7 cellular contexts compared by ENCODE assay signal in the genomic region with DNA sequence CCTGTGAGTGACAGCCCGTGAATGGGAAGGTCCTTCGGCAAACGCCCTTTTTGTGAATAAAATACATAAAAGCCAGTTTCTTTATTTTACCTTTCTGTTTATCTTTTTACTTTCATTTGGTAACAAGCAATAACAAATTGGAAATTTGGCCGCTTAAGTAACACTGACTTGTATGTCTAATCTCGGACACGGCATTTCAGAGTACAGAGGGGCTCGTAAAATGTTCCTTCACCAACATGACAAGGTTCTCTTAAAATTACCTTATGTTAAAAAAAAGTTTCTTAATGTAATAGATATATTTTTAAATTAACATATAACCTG. TPM values are rescaled to one million over a fixed set of nuclear protein-coding genes. Genes with fewer than 3 reads are reported as not detected.
DNase-seq lines count a peak whose midpoint lies in the region; ATAC-seq and TF ChIP-seq lines count a peak whose summit lies in the region.

No MANE protein-coding gene starts in this region.

- peaks cover 27 to 30% of the 10 kb centered on the region in 2 experiments for H3K9me3 Mint-ChIP-seq in H9
- peaks cover 13% of the 10 kb centered on the region in 2 donors for H3K9me3 Mint-ChIP-seq in stimulated activated naive B cell treated with anti-CD40 and anti-IgM and Interleukin-4, amounts not matched to agents 10 μg/mL and 1 μg/mL and 100 μg/mL, for 72 hours

- H3K4me3 Mint-ChIP-seq in H9: peak overlapping the region; percentile 76 to 85
- H3K4me3 Mint-ChIP-seq in stimulated activated naive B cell treated with anti-CD40 and anti-IgM and Interleukin-4, amounts not matched to agents 10 μg/mL and 1 μg/mL and 100 μg/mL, for 72 hours: peak overlapping the region; percentile 79 to 91

- H3K27me3 ChIP-seq in H9 (ENCODE audit: insufficient read depth, low read length) (no peaks in the 10 kb centered on the region), WERI-Rb-1 (ENCODE audit: insufficient read depth, low read depth, severe bottlenecking) (no peaks in the 10 kb centered on the region), right cardiac atrium (ENCODE audit: control insufficient read depth, insufficient read depth) (no peaks in the 10 kb centered on the region)

- no CpG with 5 or more reads among the region's 7 CpGs for WGBS in H9 (ENCODE audit: extremely low coverage, insufficient read length, low lambda C conversion rate)
- 2% methylated on average over 7 of the region's 7 CpGs for WGBS in right cardiac atrium

- no peak overlapping the region for H2BK20ac ChIP-seq in H9 (ENCODE audit: low read depth, low read length, poor library complexity, severe bottlenecking)

- no peak overlapping the region for H2AFZ ChIP-seq in H9 (ENCODE audit: low read length)

- peak overlapping the region; percentile 42 for H3K9ac ChIP-seq in H9 (ENCODE audit: extremely low read depth, insufficient read length, low read length)

- no peak for TF ChIP-seq CTCF in H9 (conservative IDR thresholded peaks at IDR 0.05)
- no peak for TF ChIP-seq CTCF in WERI-Rb-1 (IDR thresholded peaks at IDR 0.05; ENCODE audit: low read depth, low read length)

- no peaks in the 10 kb centered on the region for H3K27me3 Mint-ChIP-seq in H9 (ENCODE audit: low read depth)
- no peaks in the 10 kb centered on the region for H3K27me3 Mint-ChIP-seq in stimulated activated naive B cell treated with anti-CD40 and anti-IgM and Interleukin-4, amounts not matched to agents 10 μg/mL and 1 μg/mL and 100 μg/mL, for 72 hours

- H3K56ac ChIP-seq in H9 (ENCODE audit: insufficient read length, low read depth, low read length): no peak overlapping the region

- H3K4me3 ChIP-seq in WERI-Rb-1 (ENCODE audit: low read depth, low read length): peak overlapping the region; percentile 69
- H3K4me3 ChIP-seq in right cardiac atrium (ENCODE audit: low read length): peak overlapping the region; percentile 60

- no peak overlapping the region for H4K8ac ChIP-seq in H9 (replicated peaks; ENCODE audit: insufficient read length, low read depth, low read length)

- ATAC-seq in right cardiac atrium (no peak), GM19324 (IDR thresholded peaks at IDR 0.05; ENCODE audit: low FRiP score, unreplicated experiment) (no peak), HG02884 (IDR thresholded peaks at IDR 0.05; ENCODE audit: unreplicated experiment) (no peak)
- no peak for ATAC-seq in stimulated activated naive B cell treated with anti-CD40 and anti-IgM and Interleukin-4, amounts not matched to agents 10 μg/mL and 1 μg/mL and 100 μg/mL, for 72 hours (replicated peaks)

- H2BK120ac ChIP-seq in H9 (ENCODE audit: low read depth, low read length, poor library complexity, severe bottlenecking): no peak overlapping the region

- H3K18ac ChIP-seq in H9 (ENCODE audit: insufficient read length, low read depth, low read length): no peak overlapping the region

- no peak overlapping the region for H2BK15ac ChIP-seq in H9 (ENCODE audit: low read depth, low read length)

- no peak overlapping the region for H4K5ac ChIP-seq in H9 (ENCODE audit: insufficient read length, low read depth, low read length)

- H3K4me1 Mint-ChIP-seq in H9: peaks cover 24 to 31% of the 10 kb centered on the region in 2 experiments
- peaks cover 22 to 39% of the 10 kb centered on the region in 2 donors for H3K4me1 Mint-ChIP-seq in stimulated activated naive B cell treated with anti-CD40 and anti-IgM and Interleukin-4, amounts not matched to agents 10 μg/mL and 1 μg/mL and 100 μg/mL, for 72 hours

- H3K9me3 ChIP-seq in H9 (ENCODE audit: control insufficient read depth, low read depth, low read length) (no peaks in the 10 kb centered on the region), WERI-Rb-1 (ENCODE audit: severe bottlenecking) (peaks cover 4% of the 10 kb centered on the region), right cardiac atrium (ENCODE audit: control insufficient read depth, low read length) (no peaks in the 10 kb centered on the region)

- H3K27ac ChIP-seq in H9 (ENCODE audit: insufficient read length, low read depth, low read length) (no peak overlapping the region), WERI-Rb-1 (peak overlapping the region; percentile 87), right cardiac atrium (ENCODE audit: low read length) (peak overlapping the region; percentile 75)

- peak overlapping the region; percentile 62 for H3K4me2 ChIP-seq in H9 (ENCODE audit: insufficient read depth, insufficient read length, low read length)

- no peaks in the 10 kb centered on the region for H3K79me1 ChIP-seq in H9 (ENCODE audit: insufficient read depth, low read depth, low read length, poor library complexity, severe bottlenecking)

- no peak overlapping the region for H2BK12ac ChIP-seq in H9 (ENCODE audit: insufficient read length, low read depth, low read length)

- H2BK5ac ChIP-seq in H9 (ENCODE audit: insufficient read length, low read length): no peak overlapping the region

- H3K23me2 ChIP-seq in H9 (ENCODE audit: insufficient read length, low read depth, low read length, poor library complexity, severe bottlenecking): peaks cover 10% of the 10 kb centered on the region

- no peak overlapping the region for H4K91ac ChIP-seq in H9 (ENCODE audit: insufficient read length, low read depth, low read length)

- H3K79me2 ChIP-seq in H9 (ENCODE audit: insufficient read depth, low read length): no peaks in the 10 kb centered on the region

- H3K27ac Mint-ChIP-seq in H9: peak overlapping the region in 2 of 3 experiments; percentile 79 to 89; a peak in 2 of 7 replicates
- peak overlapping the region; percentile 80 for H3K27ac Mint-ChIP-seq in stimulated activated naive B cell treated with anti-CD40 and anti-IgM and Interleukin-4, amounts not matched to agents 10 μg/mL and 1 μg/mL and 100 μg/mL, for 72 hours

- peaks cover 27 to 36% (median 27%) of the 10 kb centered on the region in 3 experiments for H3K36me3 Mint-ChIP-seq in H9 (ENCODE audit: insufficient read depth in 1 of 3, low read depth in 3 of 3)
- peaks cover 26 to 32% of the 10 kb centered on the region in 2 donors for H3K36me3 Mint-ChIP-seq in stimulated activated naive B cell treated with anti-CD40 and anti-IgM and Interleukin-4, amounts not matched to agents 10 μg/mL and 1 μg/mL and 100 μg/mL, for 72 hours

- no peaks in the 10 kb centered on the region for H4K20me1 ChIP-seq in H9 (ENCODE audit: control insufficient read depth, insufficient read depth, insufficient read length)

- no peak overlapping the region for H3T11ph ChIP-seq in H9 (ENCODE audit: low read length)

- H3K4me1 ChIP-seq in H9 (ENCODE audit: insufficient read depth, low read length) (peaks cover 3% of the 10 kb centered on the region; the same call in 1 of the 2 replicates), right cardiac atrium (ENCODE audit: control insufficient read depth, insufficient read depth, low read length) (peaks cover 6% of the 10 kb centered on the region)

- no peak overlapping the region for H3K14ac ChIP-seq in H9 (ENCODE audit: insufficient read depth, low read length)

- DNase-seq in H9 (no peak), WERI-Rb-1 (no peak), right cardiac atrium (no peak), NCI-H146 treated with DMSO at 0.1 percent for 48 hours (lab: John Stamatoyannopoulos, UW; ENCODE audit: unreplicated experiment) (no peak)
- no peak for DNase-seq in stimulated activated naive B cell treated with anti-CD40 and anti-IgM and Interleukin-4, amounts not matched to agents 10 μg/mL and 1 μg/mL and 100 μg/mL, for 72 hours

- H2AK5ac ChIP-seq in H9 (ENCODE audit: insufficient read length, low read length): no peak overlapping the region

- intact Hi-C loops in right cardiac atrium (cut with DNase I): loop anchor here in 3 of 4 donors (5.0 to 10.0 kb wide), 4 partner anchors 37 to 120 kb away; a partner anchor contains a TSS

- H3K36me3 ChIP-seq in WERI-Rb-1: peaks cover 4% of the 10 kb centered on the region

- no peak overlapping the region for H3K23ac ChIP-seq in H9 (ENCODE audit: insufficient read length, low read depth, low read length)

- no peak overlapping the region for H3K4ac ChIP-seq in H9 (ENCODE audit: low read depth, low read length)

RNA-seq across cellular contexts. Expression of a gene that starts 0.6 kb away (rescaled TPM):
- 5.3 and 6.6 TPM in 2 replicates for total RNA-seq in H9 (2021)
- 1 to 10 TPM; 3.7 to 8.9 (median 6.2) TPM for total RNA-seq in right cardiac atrium
- 0.84 TPM for polyA plus RNA-seq in right cardiac atrium
